ENCODE assay signal across 1 cellular context in the genomic region with DNA sequence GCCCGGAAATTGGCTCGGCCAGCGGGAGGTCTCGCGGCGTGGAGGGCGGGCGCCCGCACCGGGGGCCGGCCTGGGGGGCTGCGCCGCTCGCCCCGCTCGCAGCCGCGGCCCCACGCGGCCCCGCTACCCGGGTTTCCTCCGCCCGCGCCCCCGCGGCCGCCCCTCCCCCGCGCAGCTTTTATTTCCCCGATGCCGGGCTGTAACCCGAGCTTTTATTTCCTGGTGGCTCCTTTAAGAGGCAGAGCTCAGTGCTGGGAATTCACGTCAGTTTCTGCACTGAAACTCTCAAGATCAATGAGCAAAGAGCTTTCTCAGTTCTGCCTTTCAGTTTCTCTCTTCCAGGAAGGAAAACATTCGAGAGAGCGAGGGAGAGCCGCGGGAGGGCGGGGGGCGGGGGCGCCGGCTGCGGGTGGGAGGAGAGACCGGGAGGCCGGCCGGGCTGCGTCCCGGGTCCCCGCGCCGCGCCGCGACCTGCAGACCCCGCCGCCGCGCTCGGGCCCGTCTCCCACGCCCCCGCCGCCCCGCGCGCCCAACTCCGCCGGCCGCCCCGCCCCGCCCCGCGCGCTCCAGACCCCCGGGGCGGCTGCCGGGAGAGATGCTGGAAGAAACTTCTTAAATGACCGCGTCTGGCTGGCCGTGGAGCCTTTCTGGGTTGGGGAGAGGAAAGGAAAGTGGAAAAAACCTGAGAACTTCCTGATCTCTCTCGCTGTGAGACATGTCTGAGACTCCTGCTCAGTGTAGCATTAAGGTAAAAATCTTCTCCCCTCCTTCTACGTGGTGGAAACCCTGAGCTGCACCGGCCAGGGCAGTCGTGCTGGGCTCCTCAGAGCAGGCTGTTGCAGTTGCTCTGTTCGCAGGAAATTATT.
TF ChIP-seq lines count a peak whose summit lies in the region.

A gene (plus strand): TSS at position 262 of the 866 bp plus-strand sequence. CDS start 454 bp downstream, at position 716.

TF ChIP-seq in GM23338, 12 proteins besides CTCF, POLR2A, EP300 and RAD21 (continued from another document):
- TF ChIP-seq, protein P1, sequence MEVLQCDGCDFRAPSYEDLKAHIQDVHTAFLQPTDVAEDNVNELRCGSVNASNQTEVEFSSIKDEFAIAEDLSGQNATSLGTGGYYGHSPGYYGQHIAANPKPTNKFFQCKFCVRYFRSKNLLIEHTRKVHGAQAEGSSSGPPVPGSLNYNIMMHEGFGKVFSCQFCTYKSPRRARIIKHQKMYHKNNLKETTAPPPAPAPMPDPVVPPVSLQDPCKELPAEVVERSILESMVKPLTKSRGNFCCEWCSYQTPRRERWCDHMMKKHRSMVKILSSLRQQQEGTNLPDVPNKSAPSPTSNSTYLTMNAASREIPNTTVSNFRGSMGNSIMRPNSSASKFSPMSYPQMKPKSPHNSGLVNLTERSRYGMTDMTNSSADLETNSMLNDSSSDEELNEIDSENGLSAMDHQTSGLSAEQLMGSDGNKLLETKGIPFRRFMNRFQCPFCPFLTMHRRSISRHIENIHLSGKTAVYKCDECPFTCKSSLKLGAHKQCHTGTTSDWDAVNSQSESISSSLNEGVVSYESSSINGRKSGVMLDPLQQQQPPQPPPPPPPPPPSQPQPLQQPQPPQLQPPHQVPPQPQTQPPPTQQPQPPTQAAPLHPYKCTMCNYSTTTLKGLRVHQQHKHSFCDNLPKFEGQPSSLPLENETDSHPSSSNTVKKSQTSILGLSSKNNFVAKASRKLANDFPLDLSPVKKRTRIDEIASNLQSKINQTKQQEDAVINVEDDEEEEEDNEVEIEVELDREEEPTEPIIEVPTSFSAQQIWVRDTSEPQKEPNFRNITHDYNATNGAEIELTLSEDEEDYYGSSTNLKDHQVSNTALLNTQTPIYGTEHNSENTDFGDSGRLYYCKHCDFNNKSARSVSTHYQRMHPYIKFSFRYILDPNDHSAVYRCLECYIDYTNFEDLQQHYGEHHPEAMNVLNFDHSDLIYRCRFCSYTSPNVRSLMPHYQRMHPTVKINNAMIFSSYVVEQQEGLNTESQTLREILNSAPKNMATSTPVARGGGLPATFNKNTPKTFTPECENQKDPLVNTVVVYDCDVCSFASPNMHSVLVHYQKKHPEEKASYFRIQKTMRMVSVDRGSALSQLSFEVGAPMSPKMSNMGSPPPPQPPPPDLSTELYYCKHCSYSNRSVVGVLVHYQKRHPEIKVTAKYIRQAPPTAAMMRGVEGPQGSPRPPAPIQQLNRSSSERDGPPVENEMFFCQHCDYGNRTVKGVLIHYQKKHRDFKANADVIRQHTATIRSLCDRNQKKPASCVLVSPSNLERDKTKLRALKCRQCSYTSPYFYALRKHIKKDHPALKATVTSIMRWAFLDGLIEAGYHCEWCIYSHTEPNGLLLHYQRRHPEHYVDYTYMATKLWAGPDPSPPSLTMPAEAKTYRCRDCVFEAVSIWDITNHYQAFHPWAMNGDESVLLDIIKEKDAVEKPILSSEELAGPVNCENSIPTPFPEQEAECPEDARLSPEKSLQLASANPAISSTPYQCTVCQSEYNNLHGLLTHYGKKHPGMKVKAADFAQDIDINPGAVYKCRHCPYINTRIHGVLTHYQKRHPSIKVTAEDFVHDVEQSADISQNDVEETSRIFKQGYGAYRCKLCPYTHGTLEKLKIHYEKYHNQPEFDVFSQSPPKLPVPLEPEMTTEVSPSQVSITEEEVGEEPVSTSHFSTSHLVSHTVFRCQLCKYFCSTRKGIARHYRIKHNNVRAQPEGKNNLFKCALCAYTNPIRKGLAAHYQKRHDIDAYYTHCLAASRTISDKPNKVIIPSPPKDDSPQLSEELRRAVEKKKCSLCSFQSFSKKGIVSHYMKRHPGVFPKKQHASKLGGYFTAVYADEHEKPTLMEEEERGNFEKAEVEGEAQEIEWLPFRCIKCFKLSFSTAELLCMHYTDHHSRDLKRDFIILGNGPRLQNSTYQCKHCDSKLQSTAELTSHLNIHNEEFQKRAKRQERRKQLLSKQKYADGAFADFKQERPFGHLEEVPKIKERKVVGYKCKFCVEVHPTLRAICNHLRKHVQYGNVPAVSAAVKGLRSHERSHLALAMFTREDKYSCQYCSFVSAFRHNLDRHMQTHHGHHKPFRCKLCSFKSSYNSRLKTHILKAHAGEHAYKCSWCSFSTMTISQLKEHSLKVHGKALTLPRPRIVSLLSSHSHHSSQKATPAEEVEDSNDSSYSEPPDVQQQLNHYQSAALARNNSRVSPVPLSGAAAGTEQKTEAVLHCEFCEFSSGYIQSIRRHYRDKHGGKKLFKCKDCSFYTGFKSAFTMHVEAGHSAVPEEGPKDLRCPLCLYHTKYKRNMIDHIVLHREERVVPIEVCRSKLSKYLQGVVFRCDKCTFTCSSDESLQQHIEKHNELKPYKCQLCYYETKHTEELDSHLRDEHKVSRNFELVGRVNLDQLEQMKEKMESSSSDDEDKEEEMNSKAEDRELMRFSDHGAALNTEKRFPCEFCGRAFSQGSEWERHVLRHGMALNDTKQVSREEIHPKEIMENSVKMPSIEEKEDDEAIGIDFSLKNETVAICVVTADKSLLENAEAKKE (CRISPR knock-in tag; IDR thresholded peaks at IDR 0.05), result no peak
- TF ChIP-seq NANOG (IDR thresholded peaks at IDR 0.05; ENCODE audit: borderline replicate concordance) (no peak), STAT1 (IDR thresholded peaks at IDR 0.05; ENCODE audit: unreplicated experiment) (no peak), POLR2AphosphoS5 (IDR thresholded peaks at IDR 0.05; ENCODE audit: low read depth) (no peak), ZNF331 (CRISPR knock-in tag; IDR thresholded peaks at IDR 0.05; ENCODE audit: low read depth) (no peak)
